ENCODE assay signal across 9 cellular contexts in genomic region chr1:16163882-16164820, GRCh38. TPM values are rescaled to one million over a fixed set of nuclear protein-coding genes. Genes with fewer than 3 reads are reported as not detected.
A peak's percentile ranks its signal among the peaks of the same experiment; 100 is the strongest.
DNase-seq lines count a peak whose midpoint lies in the region; ATAC-seq and TF ChIP-seq lines count a peak whose summit lies in the region.
"Had no signal": no experiment of that assay in that cellular context is flagged by ENCODE, and none has a peak within 500 bp of the region (broad histone marks: within the 10 kb centered on the region; RNA-seq: fewer than 3 reads in every experiment).

No MANE protein-coding gene starts in this region.

- H3K27me3 Mint-ChIP-seq in natural killer cell treated with Interleukin-12 subunit alpha and Interleukin-12 subunit beta and Interleukin-15 and Interleukin-18, amount 100 ng/mL, for 72 hours: peaks cover 23 to 27% of the 10 kb centered on the region in 2 donors

- H3K4me1 ChIP-seq in BE2C (no peaks in the 10 kb centered on the region), SJSA1 (replicated peaks) (peaks cover 16% of the 10 kb centered on the region), ovary (ENCODE audit: insufficient read depth) (no peaks in the 10 kb centered on the region)

- ATAC-seq in natural killer cell treated with Interleukin-12 subunit alpha and Interleukin-12 subunit beta and Interleukin-15 and Interleukin-18, amount 100 ng/mL, for 72 hours: no peak

- TF ChIP-seq EP300 in ovary (IDR thresholded peaks at IDR 0.05): no peak

- CTCF ChIA-PET in GM10248 (lab: Yijun Ruan, JAX): interaction anchor here (1.1 to 3.6 kb wide), 2 partner anchors 25 to 85 kb away, joined by 4 to 15 read pairs; no protein-coding TSS in a partner anchor

- no peak overlapping the region for H3K4me3 ChIP-seq in BE2C (ENCODE audit: low read depth, low read length)
- H3K4me3 ChIP-seq in SJSA1: no peak overlapping the region
- no peak overlapping the region for H3K4me3 ChIP-seq in ovary

- H3K27ac Mint-ChIP-seq in natural killer cell treated with Interleukin-12 subunit alpha and Interleukin-12 subunit beta and Interleukin-15 and Interleukin-18, amount 100 ng/mL, for 72 hours: peak overlapping the region in 1 of 2 donors; percentile 62
- H3K27ac Mint-ChIP-seq: dendritic cell treated with granulocyte-macrophage colony-stimulating factor and Interleukin-4, amounts not matched to agents 40 ng/mL and 50 ng/mL, for 4 days had no signal

- no peaks in the 10 kb centered on the region for H3K9me3 Mint-ChIP-seq in natural killer cell treated with Interleukin-12 subunit alpha and Interleukin-12 subunit beta and Interleukin-15 and Interleukin-18, amount 100 ng/mL, for 72 hours
- H3K9me3 Mint-ChIP-seq: dendritic cell treated with granulocyte-macrophage colony-stimulating factor and Interleukin-4, amounts not matched to agents 40 ng/mL and 50 ng/mL, for 4 days had no signal

- no peak overlapping the region for H3K4me3 Mint-ChIP-seq in natural killer cell treated with Interleukin-12 subunit alpha and Interleukin-12 subunit beta and Interleukin-15 and Interleukin-18, amount 100 ng/mL, for 72 hours
- H3K4me3 Mint-ChIP-seq: dendritic cell treated with granulocyte-macrophage colony-stimulating factor and Interleukin-4, amounts not matched to agents 40 ng/mL and 50 ng/mL, for 4 days had no signal

- peak overlapping the region; percentile 24 for H3K27ac ChIP-seq in SJSA1
- H3K27ac ChIP-seq in ovary: no peak overlapping the region

- 70% methylated on average over 16 of the region's 16 CpGs for WGBS in ovary, 3 donors

- DNase-seq in BE2C (peak; percentile 42), HS-5 (ENCODE audit: low read depth) (peak; percentile 85), SJSA1 (ENCODE audit: low read depth in 1 of 2, low spot score in 2 of 2) (peak; percentile 97 to 98), foreskin melanocyte (peak; percentile 63), cerebellum (ENCODE audit: low spot score) (no peak), GM10248 (ENCODE audit: extremely low spot score) (no peak), ovary (no peak)
- no peak for DNase-seq in natural killer cell treated with Interleukin-12 subunit alpha and Interleukin-12 subunit beta and Interleukin-15 and Interleukin-18, amount 100 ng/mL, for 72 hours (ENCODE audit: low spot score)

- POLR2A ChIA-PET in GM10248 (lab: Yijun Ruan, JAX): no interaction called here

- H3K9me3 ChIP-seq in BE2C (no peaks in the 10 kb centered on the region), SJSA1 (replicated peaks) (no peaks in the 10 kb centered on the region), ovary (no peaks in the 10 kb centered on the region)

- intact Hi-C loops in ovary (cut with DNase I): no loop called here

- TF ChIP-seq POLR2A in ovary (IDR thresholded peaks at IDR 0.05): no peak

- TF ChIP-seq CTCF in BE2C (IDR thresholded peaks at IDR 0.05; ENCODE audit: low read depth, low read length) (no peak), GM10248 (IDR thresholded peaks at IDR 0.05; ENCODE audit: control extremely low read depth, extremely low read depth, low read depth, missing control alignments) (no peak), ovary (IDR thresholded peaks at IDR 0.05) (no peak)

- no peaks in the 10 kb centered on the region for H3K27me3 ChIP-seq in BE2C
- no peaks in the 10 kb centered on the region for H3K27me3 ChIP-seq in SJSA1 (replicated peaks)
- H3K27me3 ChIP-seq in ovary: no peaks in the 10 kb centered on the region

- H3K36me3 ChIP-seq in BE2C (no peaks in the 10 kb centered on the region), SJSA1 (no peaks in the 10 kb centered on the region), ovary (no peaks in the 10 kb centered on the region)

- H3K36me3 Mint-ChIP-seq in natural killer cell treated with Interleukin-12 subunit alpha and Interleukin-12 subunit beta and Interleukin-15 and Interleukin-18, amount 100 ng/mL, for 72 hours: no peaks in the 10 kb centered on the region

- peaks cover 15 to 19% of the 10 kb centered on the region in 2 donors for H3K4me1 Mint-ChIP-seq in natural killer cell treated with Interleukin-12 subunit alpha and Interleukin-12 subunit beta and Interleukin-15 and Interleukin-18, amount 100 ng/mL, for 72 hours (ENCODE audit: low read depth in 2 of 2)

RNA-seq across cellular contexts. Expression of gene EPHA2, which starts 8.3 kb away (rescaled TPM):
- polyA plus RNA-seq in BE2C (2012; ENCODE audit: insufficient read depth, insufficient read length, low read depth): 6.2 TPM
- total RNA-seq in SJSA1 (2014; rRNA removed; shearing (Covaris generic)): 44.0 and 51.0 TPM in 2 replicates
- total RNA-seq in cerebellum: 2.3 TPM
- 10 to 100 TPM in 3 of 7 donors, 1 to 10 TPM in 4; 3.9 to 40.7 (median 8.8) TPM for total RNA-seq in ovary
- 1 to 10 TPM; 3.8 to 6.1 TPM for polyA plus RNA-seq in ovary
- total RNA-seq in natural killer cell treated with Interleukin-12 subunit alpha and Interleukin-12 subunit beta and Interleukin-15 and Interleukin-18, amount 100 ng/mL, for 72 hours: not detected

RNA-seq across cellular contexts. Expression of gene ARHGEF19, which starts 48.3 kb away (rescaled TPM):
- polyA plus RNA-seq in BE2C (2012; ENCODE audit: insufficient read depth, insufficient read length, low read depth): 13.3 TPM
- 3.8 and 10.7 TPM in 2 replicates for total RNA-seq in SJSA1 (2014; rRNA removed; shearing (Covaris generic))
- total RNA-seq in cerebellum (0.64 TPM), ovary (10 to 100 TPM in 5 of 7 donors, 1 to 10 TPM in 2; 6.0 to 30.4 (median 14.6) TPM)
- polyA plus RNA-seq in ovary: 10 to 100 TPM in 1 of 2 donors, 1 to 10 TPM in 1; 2.3 to 15.5 TPM
- 10 to 100 TPM; 13.0 to 14.0 TPM for total RNA-seq in natural killer cell treated with Interleukin-12 subunit alpha and Interleukin-12 subunit beta and Interleukin-15 and Interleukin-18, amount 100 ng/mL, for 72 hours

Comparison
In these comparisons a context has a peak if more than half of its experiments do, and no peak if none do; other contexts are left out.
1. DNase-seq: peak in BE2C (single experiment), HS-5 (single experiment), SJSA1 (2 of 2) and foreskin melanocyte (single experiment); none in cerebellum (single experiment), GM10248 (single experiment), ovary (0 of 5) and natural killer cell treated with Interleukin-12 subunit alpha and Interleukin-12 subunit beta and Interleukin-15 and Interleukin-18, amount 100 ng/mL, for 72 hours (single experiment).